In the genomic region with DNA sequence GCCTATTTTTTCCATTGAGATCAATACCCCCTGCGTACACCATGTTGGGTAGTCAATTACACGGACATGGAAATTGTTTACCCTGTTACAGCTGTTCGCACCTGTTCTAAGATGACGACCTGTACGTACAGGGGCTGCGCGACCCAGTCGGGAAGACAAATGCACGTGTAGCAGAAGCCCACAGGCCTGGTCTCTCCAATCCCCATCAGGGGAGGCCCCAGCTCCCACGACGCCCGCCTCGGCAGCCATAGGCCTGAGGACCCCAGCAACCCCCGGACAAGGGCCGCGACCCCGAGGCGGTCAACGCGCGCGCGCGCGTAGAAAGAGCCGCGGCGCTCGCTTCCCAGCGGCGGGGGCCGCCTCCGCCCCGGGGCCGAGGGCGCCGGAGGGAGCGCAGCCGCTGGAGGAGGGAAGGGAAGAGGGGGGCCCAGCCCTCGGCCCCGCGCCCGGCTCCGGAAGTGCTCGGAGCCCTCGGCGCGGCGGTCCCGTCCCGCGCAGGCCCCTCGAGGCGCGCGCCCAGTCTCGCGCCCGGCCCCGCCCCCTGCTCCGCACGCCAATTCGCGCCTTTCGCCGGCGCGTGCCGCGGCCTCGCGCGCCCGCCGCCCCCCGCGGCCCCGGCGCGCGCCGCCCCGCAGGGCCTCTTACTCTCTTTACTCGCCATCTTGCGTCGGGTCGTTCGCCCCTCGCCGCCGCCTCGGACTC, we compare ENCODE assay signal across 8 cellular contexts. TPM values are rescaled to one million over a fixed set of nuclear protein-coding genes. Genes with fewer than 3 reads are reported as not detected.
DNase-seq lines count a peak whose midpoint lies in the region; ATAC-seq and TF ChIP-seq lines count a peak whose summit lies in the region.

No MANE protein-coding gene starts in this region.

- H3K4me3 Mint-ChIP-seq in central memory CD8-positive, alpha-beta T cell: peak overlapping the region; percentile 99

- ATAC-seq in GM21723 (IDR thresholded peaks at IDR 0.05; ENCODE audit: unreplicated experiment) (peak; percentile 54), left lobe of liver (peak; percentile 29)
- ATAC-seq in central memory CD8-positive, alpha-beta T cell (replicated peaks; ENCODE audit: extremely low read depth, poor library complexity, severe bottlenecking): peak; percentile 35

- peak overlapping the region; percentile 95 for H3K27ac ChIP-seq in KOPT-K1 (ENCODE audit: low read depth, low read length, poor library complexity, severe bottlenecking)

- H3K36me3 ChIP-seq in KOPT-K1 (ENCODE audit: insufficient read depth, low read length): peaks cover 40% of the 10 kb centered on the region

- CTCF ChIA-PET in GM10248 (lab: Yijun Ruan, JAX): no interaction called here

- H3K9me3 ChIP-seq in KOPT-K1 (ENCODE audit: insufficient read depth, low read length, poor library complexity, severe bottlenecking): no peaks in the 10 kb centered on the region

- peaks cover 15% of the 10 kb centered on the region for H3K4me1 Mint-ChIP-seq in central memory CD8-positive, alpha-beta T cell

- H3K27ac Mint-ChIP-seq in central memory CD8-positive, alpha-beta T cell (ENCODE audit: low read depth): peak overlapping the region; percentile 99

- H3K27me3 Mint-ChIP-seq in central memory CD8-positive, alpha-beta T cell: no peaks in the 10 kb centered on the region

- DNase-seq in GM10248 (ENCODE audit: extremely low spot score) (peak; percentile 57), T-helper 9 cell (peak; percentile 43), left lobe of liver (ENCODE audit: low spot score) (no peak), NCI-H128 (lab: John Stamatoyannopoulos, UW; ENCODE audit: unreplicated experiment) (no peak)
- peak in 1 of 2 donors; percentile 13 for DNase-seq in central memory CD8-positive, alpha-beta T cell (ENCODE audit: low spot score in 2 of 2)
- peak; percentile 57 for DNase-seq in stimulated activated CD8-positive, alpha-beta memory T cell treated with anti-CD3 and anti-CD28 coated beads, Interleukin-4, amount 100 ng/mL, for 48 hours

- H3K9me3 Mint-ChIP-seq in central memory CD8-positive, alpha-beta T cell: no peaks in the 10 kb centered on the region

- TF ChIP-seq CTCF in GM10248 (IDR thresholded peaks at IDR 0.05; ENCODE audit: control extremely low read depth, extremely low read depth, low read depth, missing control alignments): no peak

- POLR2A ChIA-PET in GM10248 (lab: Yijun Ruan, JAX): no interaction called here

- peaks cover 8% of the 10 kb centered on the region for H3K36me3 Mint-ChIP-seq in central memory CD8-positive, alpha-beta T cell (ENCODE audit: insufficient read depth)

RNA-seq across cellular contexts. Expression of a gene that starts 0.6 kb away (rescaled TPM):
- total RNA-seq in left lobe of liver: 28.1 TPM

Comparison
In these comparisons a context has a peak if more than half of its experiments do, and no peak if none do; other contexts are left out.
1. DNase-seq: peak in GM10248 (single experiment), T-helper 9 cell (single experiment) and stimulated activated CD8-positive, alpha-beta memory T cell treated with anti-CD3 and anti-CD28 coated beads, Interleukin-4, amount 100 ng/mL, for 48 hours (single experiment); none in left lobe of liver (single experiment) and NCI-H128 (single experiment).
2. Peak in every context shown above with its lines, with median percentiles within 50 percentile points of each other: ATAC-seq.